Comparison of ENCODE assay signal across 8 cellular contexts in the genomic region with DNA sequence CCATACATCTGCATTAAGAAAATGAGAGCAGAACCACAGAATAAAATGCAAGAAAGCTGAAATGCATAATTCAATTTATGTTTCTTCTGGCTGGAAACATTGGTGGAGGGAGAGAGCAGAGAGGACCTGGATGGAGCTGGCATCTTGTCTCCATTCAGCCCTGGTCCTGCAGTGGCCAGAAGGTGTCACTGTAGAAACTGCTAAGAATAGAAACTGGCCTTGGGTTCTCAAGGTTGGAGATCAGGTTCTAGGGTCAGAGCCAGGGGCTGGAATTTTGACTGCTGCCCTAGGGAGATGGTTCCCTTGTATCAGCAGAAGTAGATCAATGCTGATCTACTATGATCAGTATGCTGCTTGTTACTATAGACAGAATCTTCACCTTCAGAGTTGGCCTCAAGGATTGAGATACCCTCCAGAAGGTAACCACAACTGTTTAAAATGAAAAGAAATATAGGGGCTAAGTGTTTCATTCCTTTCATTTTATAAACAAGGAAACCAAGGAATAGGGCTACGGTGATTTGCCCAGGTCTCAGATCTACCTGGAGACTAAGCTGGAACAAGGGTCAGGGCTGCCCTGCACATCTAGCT. TPM values are rescaled to one million over a fixed set of nuclear protein-coding genes. Genes with fewer than 3 reads are reported as not detected.
A peak's percentile ranks its signal among the peaks of the same experiment; 100 is the strongest.
DNase-seq lines count a peak whose midpoint lies in the region; ATAC-seq lines count a peak whose summit lies in the region.

No MANE protein-coding gene starts in this region.

- H3K4me3 ChIP-seq in right cardiac atrium (ENCODE audit: low read length), result no peak overlapping the region

- intact Hi-C loops in right cardiac atrium (cut with DNase I), result no loop called here

- no peaks in the 10 kb centered on the region for H3K27me3 ChIP-seq in right cardiac atrium (ENCODE audit: control insufficient read depth, insufficient read depth)

- H3K4me1 Mint-ChIP-seq in T-helper 17 cell, result peaks cover 15% of the 10 kb centered on the region

- no peak overlapping the region for H3K4me3 Mint-ChIP-seq in T-helper 17 cell

- 97% methylated on average over 1 of the region's 1 CpG for WGBS in right cardiac atrium

- peaks cover 4% of the 10 kb centered on the region for H3K36me3 Mint-ChIP-seq in T-helper 17 cell (ENCODE audit: low read depth)

- ATAC-seq in GM21619 (IDR thresholded peaks at IDR 0.05; ENCODE audit: unreplicated experiment) (peak; percentile 47), T-helper 17 cell (no peak), right cardiac atrium (peak; percentile 45 to 76), GM18517 (IDR thresholded peaks at IDR 0.05; ENCODE audit: unreplicated experiment) (no peak), GM18519 (IDR thresholded peaks at IDR 0.05; ENCODE audit: low FRiP score, unreplicated experiment) (no peak), GM18870 (IDR thresholded peaks at IDR 0.05; ENCODE audit: unreplicated experiment) (no peak)

- no peak overlapping the region for H3K27ac ChIP-seq in right cardiac atrium (ENCODE audit: low read length)

- H3K27me3 Mint-ChIP-seq in T-helper 17 cell, result peaks cover 7% of the 10 kb centered on the region

- H3K9me3 ChIP-seq in T-helper 17 cell (ENCODE audit: control insufficient read depth, low read length, poor library complexity, severe bottlenecking), result no peaks in the 10 kb centered on the region
- H3K9me3 ChIP-seq in right cardiac atrium (ENCODE audit: control insufficient read depth, low read length), result no peaks in the 10 kb centered on the region

- no peaks in the 10 kb centered on the region for H3K4me1 ChIP-seq in right cardiac atrium (ENCODE audit: control insufficient read depth, insufficient read depth, low read length)

- in situ Hi-C loops in ACHN (cut with HindIII; ENCODE audit: low pct_ligation_motif_present, low pct_unique_long_range_greater_than_20kb, low sequenced_read_pairs), result no loop called here

- DNase-seq in ACHN, result peak; percentile 51
- no peak for DNase-seq in T-helper 17 cell
- peak in 2 of 3 donors; percentile 27 to 60 for DNase-seq in right cardiac atrium
- DNase-seq in globus pallidus (ENCODE audit: low spot score), result no peak

- peak overlapping the region; percentile 57 for H3K27ac Mint-ChIP-seq in T-helper 17 cell

RNA-seq across cellular contexts. Expression of a gene that starts 13.1 kb away (rescaled TPM):
- total RNA-seq in T-helper 17 cell, result under 1 TPM; 0.52 to 0.99 TPM
- not detected for total RNA-seq in right cardiac atrium
- polyA plus RNA-seq in right cardiac atrium, result not detected

RNA-seq across cellular contexts. Expression of a gene that starts 47.6 kb away (rescaled TPM):
- total RNA-seq in T-helper 17 cell (under 1 TPM; 0.60 to 0.80 TPM), right cardiac atrium (not detected)
- polyA plus RNA-seq in right cardiac atrium, result not detected

Comparison
In these comparisons a context has a peak if more than half of its experiments do, and no peak if none do; other contexts are left out.
1. DNase-seq: peak in ACHN (single experiment) and right cardiac atrium (2 of 3); none in T-helper 17 cell (0 of 3) and globus pallidus (single experiment).
2. ATAC-seq: peak in GM21619 (single experiment) and right cardiac atrium (2 of 2); none in T-helper 17 cell (single experiment), GM18517 (single experiment), GM18519 (single experiment) and GM18870 (single experiment).